In genomic region chr17:39754161-39754957, GRCh38 we compare ENCODE assay signal across 8 cellular contexts. TPM values are rescaled to one million over a fixed set of nuclear protein-coding genes. Genes with fewer than 3 reads are reported as not detected.
A peak's percentile ranks its signal among the peaks of the same experiment; 100 is the strongest.
DNase-seq lines count a peak whose midpoint lies in the region; ATAC-seq, FAIRE-seq and TF ChIP-seq lines count a peak whose summit lies in the region.

No MANE protein-coding gene starts in this region.

- H3K23ac ChIP-seq in H1 (ENCODE audit: insufficient read length) = no peak overlapping the region

- peak overlapping the region; percentile 30 to 82 (median 74) for H3K4me3 ChIP-seq in H1 (ENCODE audit: extremely low read depth in 1 of 4, insufficient read depth in 2 of 4, low read depth in 3 of 4, low read length in 4 of 4)
- peak overlapping the region; percentile 48 for H3K4me3 ChIP-seq in mesodermal cell (ENCODE audit: extremely low read depth, insufficient read depth, low read length, poor library complexity, severe bottlenecking)

- no peak overlapping the region; the same call in 1 of the 2 replicates for H2BK12ac ChIP-seq in H1 (ENCODE audit: low read depth, low read length)

- H3K23me2 ChIP-seq in H1 (ENCODE audit: low read depth, low read length) = peaks cover 10% of the 10 kb centered on the region; the same call in 1 of the 2 replicates

- peak overlapping the region; percentile 95 for H3K18ac ChIP-seq in H1 (ENCODE audit: extremely low read depth, low read length)

- H2BK15ac ChIP-seq in H1 (ENCODE audit: low read length) = 0 out of 2 replicates have a peak overlapping the region, but pooled peaks have one; percentile 46

- FAIRE-seq in H1 (lab: Jason Lieb, UNC) = no peak

- H4K5ac ChIP-seq in H1 (ENCODE audit: insufficient read length, low read depth, low read length) = peak overlapping the region; percentile 72

- POLR2A ChIA-PET in H1 (lab: Charles Lee; ENCODE audit: partially characterized antibody) = interaction anchor here (0.6 to 8.1 kb wide), 8 partner anchors 15 to 124 kb away, joined by 3 to 54 read pairs (median 3); partner anchors contain the start of genes ERBB2 and MIEN1

- CTCF ChIA-PET in H1 (lab: Charles Lee; ENCODE audit: partially characterized antibody) = interaction anchor here (0.7 to 8.2 kb wide), 23 partner anchors 10 to 560 kb away, joined by 3 to 102 read pairs (median 5); partner anchors contain the start of genes ERBB2, MIEN1, PGAP3 and PNMT

- peak overlapping the region; percentile 20 to 98 for H3K4me2 ChIP-seq in H1 (ENCODE audit: insufficient read depth in 1 of 2, low read depth in 2 of 2, low read length in 2 of 2)

- no peak for TF ChIP-seq EP300 in H1 (IDR thresholded peaks at IDR 0.05; ENCODE audit: borderline replicate concordance in 1 of 2, low read depth in 2 of 2, low read length in 2 of 2)

- TF ChIP-seq RAD21 in H1 (IDR thresholded peaks at IDR 0.05 in 1 of 2, conservative IDR thresholded peaks at IDR 0.05 in 1 of 2; ENCODE audit: low read depth in 2 of 2, low read length in 2 of 2) = peak; percentile 89 to 92

- H3K9me3 ChIP-seq in H1 (ENCODE audit: insufficient read depth in 2 of 2, low read depth in 1 of 2, low read length in 1 of 2) (no peaks in the 10 kb centered on the region), mesodermal cell (ENCODE audit: control insufficient read depth, low read length) (no peaks in the 10 kb centered on the region)

- 0 out of 3 replicates have a peak, but pooled peaks of 1 of the 2 experiments have one; percentile 32 for TF ChIP-seq POLR2A in H1 (IDR thresholded peaks at IDR 0.05; ENCODE audit: control extremely low read depth in 1 of 2, low read depth in 2 of 2, low read length in 2 of 2)

- H3K79me2 ChIP-seq in H1 (ENCODE audit: control insufficient read depth in 1 of 2, insufficient read depth in 2 of 2, low read length in 2 of 2) = no peaks in the 10 kb centered on the region

- H3K4me1 ChIP-seq in H1 (replicated peaks in 1 of 4; ENCODE audit: control insufficient read depth in 3 of 4, insufficient read depth in 4 of 4, low read length in 3 of 4) (peaks cover 9 to 29% (median 21%) of the 10 kb centered on the region in 4 experiments), mesodermal cell (ENCODE audit: control insufficient read depth, insufficient read depth, low read length, poor library complexity, severe bottlenecking) (peaks cover 19% of the 10 kb centered on the region)

- H4K91ac ChIP-seq in H1 (replicated peaks; ENCODE audit: insufficient read length, low read length) = peak overlapping the region; percentile 91

- peak overlapping the region in 3 of 4 experiments; percentile 49 to 67 (median 64); a peak in 5 of 7 replicates for H3K9ac ChIP-seq in H1 (replicated peaks in 1 of 4; ENCODE audit: extremely low read depth in 1 of 4, low read depth in 3 of 4, low read length in 3 of 4)

- peak overlapping the region; percentile 97 for H4K8ac ChIP-seq in H1 (ENCODE audit: extremely low read depth, insufficient read depth, low read length)

- H3K27me3 ChIP-seq in H1 (replicated peaks in 1 of 4; ENCODE audit: control insufficient read depth in 3 of 4, extremely low read depth in 1 of 4, insufficient read depth in 3 of 4, low read length in 3 of 4) = peaks cover 0 to 3% (median 2%) of the 10 kb centered on the region in 4 experiments; a peak in 2 of 7 replicates

- H3K4ac ChIP-seq in H1 (replicated peaks; ENCODE audit: insufficient read length, low read depth, low read length) = peak overlapping the region; percentile 87

- WGBS in H1 (ENCODE audit: extremely low coverage in 1 of 2, insufficient coverage in 1 of 2, insufficient read length in 1 of 2, insufficient replicate concordance in 2 of 2, low coverage in 1 of 2, low lambda C conversion rate in 2 of 2, missing lambda C conversion rate in 1 of 2), 2 experiments = 3% methylated on average over 54 of the region's 91 CpGs; no CpG with 5 or more reads in 1 of the 2 experiments
- whole genome bisulfite sequencing in mesodermal cell (ENCODE audit: insufficient coverage in 2 of 2), 2 experiments = 0% methylated on average over 52 to 63 of the region's 91 CpGs

- H3K14ac ChIP-seq in H1 (ENCODE audit: insufficient read length) = no peak overlapping the region

- no peak overlapping the region for H3K56ac ChIP-seq in H1 (replicated peaks; ENCODE audit: insufficient read length, low read depth, low read length)

- H3K27ac ChIP-seq in H1 (ENCODE audit: low read depth, low read length) (no peak overlapping the region), mesodermal cell (ENCODE audit: low read depth, low read length, severe bottlenecking) (peak overlapping the region; percentile 69)

- H2BK5ac ChIP-seq in H1 (ENCODE audit: low read depth, low read length) = peak overlapping the region; percentile 84; the same call in 1 of the 2 replicates

- no peaks in the 10 kb centered on the region for H4K20me1 ChIP-seq in H1 (replicated peaks in 1 of 2; ENCODE audit: control insufficient read depth in 1 of 2, insufficient read depth in 2 of 2, low read length in 2 of 2)

- peak; percentile 59 for ATAC-seq in GM19467 (IDR thresholded peaks at IDR 0.05; ENCODE audit: unreplicated experiment)

- no peaks in the 10 kb centered on the region for H3K36me3 ChIP-seq in H1 (ENCODE audit: control insufficient read depth in 2 of 4, insufficient read depth in 4 of 4, low read length in 3 of 4)
- no peaks in the 10 kb centered on the region for H3K36me3 ChIP-seq in mesodermal cell (ENCODE audit: control insufficient read depth, insufficient read depth, low read length)

- H3K79me1 ChIP-seq in H1 (ENCODE audit: low read depth, low read length) = no peaks in the 10 kb centered on the region; the same call in 1 of the 2 replicates

- peak; percentile 81 to 89 (median 89) for TF ChIP-seq CTCF in H1 (IDR thresholded peaks at IDR 0.05; ENCODE audit: control extremely low read depth in 1 of 3, insufficient read depth in 1 of 3, low read depth in 1 of 3, low read length in 3 of 3)

- no peak overlapping the region for H2AFZ ChIP-seq in H1 (ENCODE audit: low read length)

- H2BK20ac ChIP-seq in H1 (ENCODE audit: low read length) = no peak overlapping the region

- DNase-seq in COR-L47 (lab: John Stamatoyannopoulos, UW) = peak; percentile 81
- DNase-seq in HPDE6-E6E7 (ENCODE audit: extremely low spot score) = peak; percentile 97
- peak; percentile 98 for DNase-seq in NK-92 treated with Interleukin-12 subunit alpha and Interleukin-12 subunit beta, amount 100 ng/mL, for 24 hours (lab: John Stamatoyannopoulos, UW)
- peak; percentile 86 to 97 (median 90) for DNase-seq in activated CD8-positive, alpha-beta memory T cell treated with anti-CD3 and anti-CD28 coated beads for 48 hours (ENCODE audit: low read depth in 2 of 3, low spot score in 2 of 3)
- peak in 1 of 2 experiments; percentile 96 for DNase-seq in H1 (ENCODE audit: low read depth in 1 of 2, low spot score in 2 of 2)
- DNase-seq in stimulated activated CD8-positive, alpha-beta memory T cell treated with anti-CD3 and anti-CD28 coated beads, Interleukin-15, amount 100 ng/mL, for 24 hours (ENCODE audit: low read depth) = peak; percentile 91

- H2BK120ac ChIP-seq in H1 (replicated peaks; ENCODE audit: low read depth, low read length) = no peak overlapping the region

- no peak overlapping the region for H2AK5ac ChIP-seq in H1 (ENCODE audit: low read depth, low read length)

TF ChIP-seq in H1, 55 proteins besides CTCF, POLR2A, EP300 and RAD21 (continues in another document):
- TF ChIP-seq RBBP5 (IDR thresholded peaks at IDR 0.05; ENCODE audit: borderline replicate concordance, low read depth, low read length) (no peak), EZH2 (IDR thresholded peaks at IDR 0.05; ENCODE audit: low read depth, low read length, severe bottlenecking) (no peak), E2F6 (IDR thresholded peaks at IDR 0.05) (peak; percentile 32; the same call in 1 of the 2 replicates)

RNA-seq across cellular contexts. Expression of gene GRB7, which starts 16.6 kb away (rescaled TPM):
- total RNA-seq in H1 (2021; fragmentation: NEBNext Ultra II Directional; extraction: Animal tissue kit (Norgen Biotek cat#: 25700)) = 30.9 and 32.2 TPM in 2 replicates
- 41.5 and 61.7 TPM in 2 replicates for polyA plus RNA-seq in H1 (2011; rRNA removed)
- polyA plus RNA-seq in H1 (2011; cell fraction: cytosol; rRNA removed) = 33.0 TPM
- 110 TPM for polyA plus RNA-seq in H1 (2011; cell fraction: nucleus; rRNA removed)
- polyA plus RNA-seq in H1 (2012, experiment 1 of 2) = 31.1 to 38.6 TPM (median 35.7 TPM) in 4 replicates
- polyA plus RNA-seq in H1 (2012, experiment 2 of 2) = 33.5 TPM
- 26.5 TPM for polyA plus RNA-seq in H1 (2013, experiment 1 of 2)
- polyA plus RNA-seq in H1 (2013, experiment 2 of 2) = 24.6 TPM
- polyA minus RNA-seq in H1 (2011; rRNA and poly(A)+ RNA removed) = 25.6 and 31.4 TPM in 2 replicates
- polyA minus RNA-seq in H1 (2011; cell fraction: cytosol; rRNA and poly(A)+ RNA removed) = 25.5 TPM
- polyA minus RNA-seq in H1 (2011; cell fraction: nucleus; rRNA and poly(A)+ RNA removed) = 36.4 TPM
- 2.1 TPM for polyA plus RNA-seq in mesodermal cell (2013, experiment 1 of 2)
- 1.8 TPM for polyA plus RNA-seq in mesodermal cell (2013, experiment 2 of 2)

RNA-seq across cellular contexts. Expression of gene MIEN1, which starts 24.0 kb away (rescaled TPM):
- total RNA-seq in H1 (2021; fragmentation: NEBNext Ultra II Directional; extraction: Animal tissue kit (Norgen Biotek cat#: 25700)) = 29.6 and 30.0 TPM in 2 replicates
- polyA plus RNA-seq in H1 (2011; rRNA removed) = 54.9 and 57.9 TPM in 2 replicates
- polyA plus RNA-seq in H1 (2011; cell fraction: cytosol; rRNA removed) = 54.6 TPM
- 42.7 TPM for polyA plus RNA-seq in H1 (2011; cell fraction: nucleus; rRNA removed)
- 37.9 to 58.0 TPM (median 50.9 TPM) in 4 replicates for polyA plus RNA-seq in H1 (2012, experiment 1 of 2)
- polyA plus RNA-seq in H1 (2012, experiment 2 of 2) = 59.0 TPM
- polyA plus RNA-seq in H1 (2013, experiment 1 of 2) = 49.1 TPM
- 49.1 TPM for polyA plus RNA-seq in H1 (2013, experiment 2 of 2)
- 20.0 and 21.9 TPM in 2 replicates for polyA minus RNA-seq in H1 (2011; rRNA and poly(A)+ RNA removed)
- polyA minus RNA-seq in H1 (2011; cell fraction: cytosol; rRNA and poly(A)+ RNA removed) = 19.7 TPM
- 24.2 TPM for polyA minus RNA-seq in H1 (2011; cell fraction: nucleus; rRNA and poly(A)+ RNA removed)
- 50.0 TPM for polyA plus RNA-seq in mesodermal cell (2013, experiment 1 of 2)
- 44.1 TPM for polyA plus RNA-seq in mesodermal cell (2013, experiment 2 of 2)

RNA-seq across cellular contexts. Expression of gene ERBB2, which starts 54.5 kb away (rescaled TPM):
- total RNA-seq in H1 (2021; fragmentation: NEBNext Ultra II Directional; extraction: Animal tissue kit (Norgen Biotek cat#: 25700)) = 394 and 403 TPM in 2 replicates
- 183 and 278 TPM in 2 replicates for polyA plus RNA-seq in H1 (2011; rRNA removed)
- 174 TPM for polyA plus RNA-seq in H1 (2011; cell fraction: cytosol; rRNA removed)
- 329 TPM for polyA plus RNA-seq in H1 (2011; cell fraction: nucleus; rRNA removed)
- 181 to 248 TPM (median 223 TPM) in 4 replicates for polyA plus RNA-seq in H1 (2012, experiment 1 of 2)
- polyA plus RNA-seq in H1 (2012, experiment 2 of 2) = 260 TPM
- polyA plus RNA-seq in H1 (2013, experiment 1 of 2) = 199 TPM
- polyA plus RNA-seq in H1 (2013, experiment 2 of 2) = 211 TPM
- 255 and 261 TPM in 2 replicates for polyA minus RNA-seq in H1 (2011; rRNA and poly(A)+ RNA removed)
- 264 TPM for polyA minus RNA-seq in H1 (2011; cell fraction: cytosol; rRNA and poly(A)+ RNA removed)
- 204 TPM for polyA minus RNA-seq in H1 (2011; cell fraction: nucleus; rRNA and poly(A)+ RNA removed)
- polyA plus RNA-seq in mesodermal cell (2013, experiment 1 of 2) = 44.8 TPM
- 46.1 TPM for polyA plus RNA-seq in mesodermal cell (2013, experiment 2 of 2)
